8 cellular contexts compared by ENCODE assay signal in the genomic region with DNA sequence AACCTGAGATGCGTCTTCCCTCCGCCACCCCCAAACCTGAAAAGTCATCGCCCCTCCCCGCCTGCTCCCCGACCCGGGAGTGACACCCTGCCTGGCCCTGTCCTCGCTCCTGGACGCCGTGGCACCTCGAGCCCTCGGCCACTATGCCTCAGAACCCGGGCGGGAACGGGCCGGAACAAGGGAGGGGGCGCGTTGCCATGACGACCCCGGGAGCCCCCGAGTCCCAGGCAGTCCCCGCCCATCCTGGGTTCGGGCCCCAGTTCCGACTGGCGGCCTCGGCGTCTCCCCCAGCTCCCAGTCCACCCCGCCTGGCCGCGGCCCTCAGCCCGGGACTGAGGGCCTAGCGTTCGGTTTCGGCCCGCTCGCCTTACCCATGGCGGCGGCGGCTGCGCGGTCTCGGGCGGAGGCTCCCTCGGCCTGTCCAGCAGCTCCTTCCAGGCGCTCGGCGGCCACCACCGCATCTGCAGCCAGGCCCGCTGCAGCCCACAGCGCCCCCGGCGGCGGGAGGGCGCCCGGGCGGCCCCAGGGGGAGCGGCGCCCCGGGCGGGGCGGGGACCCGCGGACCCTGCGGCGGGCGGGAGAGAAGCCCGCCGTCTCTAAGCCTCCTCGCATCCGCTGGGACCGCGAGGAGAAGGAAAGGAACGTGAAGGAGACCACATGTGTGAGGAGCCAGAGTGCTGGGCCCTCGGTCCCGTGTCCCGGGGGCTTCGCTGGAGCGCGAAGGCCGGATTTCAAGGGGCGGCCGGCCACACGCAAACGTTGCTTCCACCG. TPM values are rescaled to one million over a fixed set of nuclear protein-coding genes. Genes with fewer than 3 reads are reported as not detected.
DNase-seq lines count a peak whose midpoint lies in the region; ATAC-seq and TF ChIP-seq lines count a peak whose summit lies in the region.

A gene with protein sequence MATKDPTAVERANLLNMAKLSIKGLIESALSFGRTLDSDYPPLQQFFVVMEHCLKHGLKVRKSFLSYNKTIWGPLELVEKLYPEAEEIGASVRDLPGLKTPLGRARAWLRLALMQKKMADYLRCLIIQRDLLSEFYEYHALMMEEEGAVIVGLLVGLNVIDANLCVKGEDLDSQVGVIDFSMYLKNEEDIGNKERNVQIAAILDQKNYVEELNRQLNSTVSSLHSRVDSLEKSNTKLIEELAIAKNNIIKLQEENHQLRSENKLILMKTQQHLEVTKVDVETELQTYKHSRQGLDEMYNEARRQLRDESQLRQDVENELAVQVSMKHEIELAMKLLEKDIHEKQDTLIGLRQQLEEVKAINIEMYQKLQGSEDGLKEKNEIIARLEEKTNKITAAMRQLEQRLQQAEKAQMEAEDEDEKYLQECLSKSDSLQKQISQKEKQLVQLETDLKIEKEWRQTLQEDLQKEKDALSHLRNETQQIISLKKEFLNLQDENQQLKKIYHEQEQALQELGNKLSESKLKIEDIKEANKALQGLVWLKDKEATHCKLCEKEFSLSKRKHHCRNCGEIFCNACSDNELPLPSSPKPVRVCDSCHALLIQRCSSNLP (minus strand): TSS at position 463 of the 771 bp plus-strand sequence. CDS start 88 bp downstream, at position 375.

- peak within 1 kb of the TSS; percentile 84 for H3K9ac ChIP-seq in HUES48 (ENCODE audit: low read depth, low read length)

- H3K36me3 ChIP-seq in HUES48 (ENCODE audit: control insufficient read depth, insufficient read depth, low read length) = no peaks in the 10 kb centered on the region; the same call in 1 of the 2 replicates
- H3K36me3 ChIP-seq in Peyer's patch = no peaks in the 10 kb centered on the region

- DNase-seq in DMS53 (lab: John Stamatoyannopoulos, UW) = peak; percentile 90
- DNase-seq in Peyer's patch = peak; percentile 75 to 89 (median 87)
- peak; percentile 61 for DNase-seq in fibroblast of peridontal ligament (ENCODE audit: extremely low read depth)

- no peaks in the 10 kb centered on the region for H3K27me3 Mint-ChIP-seq in activated T-helper 17 cell treated with anti-CD3 and anti-CD28 coated beads, Interleukin-2, amount 50 U/mL, for 72 hours
- H3K27me3 Mint-ChIP-seq in nephron (ENCODE audit: low read depth) = no peaks in the 10 kb centered on the region
- no peaks in the 10 kb centered on the region for H3K27me3 Mint-ChIP-seq in stimulated activated naive CD8-positive, alpha-beta T cell treated with anti-CD3 and anti-CD28 coated beads, Interleukin-15, Interleukin-2, amounts not matched to agents 100 ng/mL and 50 ng/mL, for 24 hours

- ATAC-seq in GM21423 (IDR thresholded peaks at IDR 0.05; ENCODE audit: unreplicated experiment) = peak; percentile 94
- peak; percentile 97 for ATAC-seq in activated T-helper 17 cell treated with anti-CD3 and anti-CD28 coated beads, Interleukin-2, amount 50 U/mL, for 72 hours (replicated peaks)

- no peaks in the 10 kb centered on the region for H3K9me3 Mint-ChIP-seq in activated T-helper 17 cell treated with anti-CD3 and anti-CD28 coated beads, Interleukin-2, amount 50 U/mL, for 72 hours
- no peaks in the 10 kb centered on the region for H3K9me3 Mint-ChIP-seq in nephron
- no peaks in the 10 kb centered on the region for H3K9me3 Mint-ChIP-seq in stimulated activated naive CD8-positive, alpha-beta T cell treated with anti-CD3 and anti-CD28 coated beads, Interleukin-15, Interleukin-2, amounts not matched to agents 100 ng/mL and 50 ng/mL, for 24 hours

- peak within 1 kb of the TSS; percentile 84 for H3K27ac Mint-ChIP-seq in activated T-helper 17 cell treated with anti-CD3 and anti-CD28 coated beads, Interleukin-2, amount 50 U/mL, for 72 hours
- H3K27ac Mint-ChIP-seq in nephron = peak within 1 kb of the TSS; percentile 90 to 99 (median 97)
- H3K27ac Mint-ChIP-seq in stimulated activated naive CD8-positive, alpha-beta T cell treated with anti-CD3 and anti-CD28 coated beads, Interleukin-15, Interleukin-2, amounts not matched to agents 100 ng/mL and 50 ng/mL, for 24 hours = peak within 1 kb of the TSS; percentile 85

- peak within 1 kb of the TSS; percentile 92 for H3K27ac ChIP-seq in HUES48 (ENCODE audit: low read depth, low read length)
- peak within 1 kb of the TSS; percentile 81 to 93 (median 85) for H3K27ac ChIP-seq in Peyer's patch

- no peaks in the 10 kb centered on the region for H3K9me3 ChIP-seq in HUES48 (ENCODE audit: control insufficient read depth, insufficient read depth, low read length)
- no peaks in the 10 kb centered on the region for H3K9me3 ChIP-seq in Peyer's patch

- peak; percentile 45 to 55 for TF ChIP-seq POLR2A in Peyer's patch (IDR thresholded peaks at IDR 0.05)

- H3K36me3 Mint-ChIP-seq in activated T-helper 17 cell treated with anti-CD3 and anti-CD28 coated beads, Interleukin-2, amount 50 U/mL, for 72 hours (ENCODE audit: low read depth) = no peaks in the 10 kb centered on the region
- H3K36me3 Mint-ChIP-seq in nephron (ENCODE audit: low read depth) = no peaks in the 10 kb centered on the region
- H3K36me3 Mint-ChIP-seq in stimulated activated naive CD8-positive, alpha-beta T cell treated with anti-CD3 and anti-CD28 coated beads, Interleukin-15, Interleukin-2, amounts not matched to agents 100 ng/mL and 50 ng/mL, for 24 hours (ENCODE audit: low read depth) = no peaks in the 10 kb centered on the region

- no peaks in the 10 kb centered on the region for H3K27me3 ChIP-seq in HUES48 (ENCODE audit: control insufficient read depth, insufficient read depth, low read length)
- H3K27me3 ChIP-seq in Peyer's patch = no peaks in the 10 kb centered on the region

- H3K4me1 Mint-ChIP-seq in activated T-helper 17 cell treated with anti-CD3 and anti-CD28 coated beads, Interleukin-2, amount 50 U/mL, for 72 hours = peaks cover 10% of the 10 kb centered on the region
- H3K4me1 Mint-ChIP-seq in nephron = peaks cover 18% of the 10 kb centered on the region
- peaks cover 23% of the 10 kb centered on the region for H3K4me1 Mint-ChIP-seq in stimulated activated naive CD8-positive, alpha-beta T cell treated with anti-CD3 and anti-CD28 coated beads, Interleukin-15, Interleukin-2, amounts not matched to agents 100 ng/mL and 50 ng/mL, for 24 hours (ENCODE audit: low read depth)

- peaks cover 7% of the 10 kb centered on the region; the same call in 1 of the 2 replicates for H3K4me1 ChIP-seq in HUES48 (ENCODE audit: control insufficient read depth, insufficient read depth, low read length)
- H3K4me1 ChIP-seq in Peyer's patch = no peaks in the 10 kb centered on the region

- H3K4me3 Mint-ChIP-seq in activated T-helper 17 cell treated with anti-CD3 and anti-CD28 coated beads, Interleukin-2, amount 50 U/mL, for 72 hours = peak within 1 kb of the TSS; percentile 86
- peak within 1 kb of the TSS; percentile 92 to 95 (median 93) for H3K4me3 Mint-ChIP-seq in nephron
- H3K4me3 Mint-ChIP-seq in stimulated activated naive CD8-positive, alpha-beta T cell treated with anti-CD3 and anti-CD28 coated beads, Interleukin-15, Interleukin-2, amounts not matched to agents 100 ng/mL and 50 ng/mL, for 24 hours = peak within 1 kb of the TSS; percentile 88

- TF ChIP-seq CTCF in Peyer's patch (IDR thresholded peaks at IDR 0.05) (peak; percentile 54 to 97 (median 90)), nephron (IDR thresholded peaks at IDR 0.05; ENCODE audit: unreplicated experiment in 3 of 3) (peak; percentile 59 to 78 (median 61))

- peak within 1 kb of the TSS; percentile 72 for H3K4me3 ChIP-seq in HUES48 (ENCODE audit: low read depth, low read length)
- peak within 1 kb of the TSS; percentile 80 to 98 (median 97) for H3K4me3 ChIP-seq in Peyer's patch

RNA-seq across cellular contexts. Expression of the gene that starts here (rescaled TPM):
- total RNA-seq in Peyer's patch = 10 to 100 TPM; 18.0 to 53.6 (median 29.0) TPM
- total RNA-seq in activated T-helper 17 cell treated with anti-CD3 and anti-CD28 coated beads, Interleukin-2, amount 50 U/mL, for 72 hours = 10 to 100 TPM in 1 of 2 donors, 1 to 10 TPM in 1; 9.6 to 12.3 TPM

Comparison
In these comparisons a context has a peak if more than half of its experiments do, and no peak if none do; other contexts are left out.
1. Peak in every context shown above with its lines: DNase-seq, ATAC-seq, H3K4me3 ChIP-seq and H3K27ac ChIP-seq.